Comparison of ENCODE assay signal across 8 cellular contexts in genomic region chr11:10303558-10304363, GRCh38. TPM values are rescaled to one million over a fixed set of nuclear protein-coding genes. Genes with fewer than 3 reads are reported as not detected.
A peak's percentile ranks its signal among the peaks of the same experiment; 100 is the strongest.
DNase-seq lines count a peak whose midpoint lies in the region; ATAC-seq and TF ChIP-seq lines count a peak whose summit lies in the region.

No MANE protein-coding gene starts in this region.

- no peaks in the 10 kb centered on the region for H3K36me3 Mint-ChIP-seq in CD4-positive, CD25-positive, alpha-beta regulatory T cell

- peaks cover 0 to 4% (median 0%) of the 10 kb centered on the region in 7 donors for H3K9me3 Mint-ChIP-seq in CD4-positive, CD25-positive, alpha-beta regulatory T cell

- H3K27me3 ChIP-seq in CD4-positive, CD25-positive, alpha-beta regulatory T cell (ENCODE audit: control insufficient read depth, insufficient read depth, low read length): peaks cover 32% of the 10 kb centered on the region
- H3K27me3 ChIP-seq in HL-60 (ENCODE audit: insufficient read depth, poor library complexity, severe bottlenecking) (no peaks in the 10 kb centered on the region), RWPE2 (ENCODE audit: insufficient read depth, poor library complexity, severe bottlenecking) (no peaks in the 10 kb centered on the region), layer of hippocampus (ENCODE audit: control insufficient read depth, insufficient read depth, low read length) (no peaks in the 10 kb centered on the region)

- no peaks in the 10 kb centered on the region for H3K36me3 ChIP-seq in CD4-positive, CD25-positive, alpha-beta regulatory T cell (ENCODE audit: control insufficient read depth, insufficient read depth, low read length)
- peaks cover 16% of the 10 kb centered on the region for H3K36me3 ChIP-seq in RWPE2 (ENCODE audit: low read depth)

- TF ChIP-seq CTCF in HL-60 (IDR thresholded peaks at IDR 0.05; ENCODE audit: insufficient read depth, low read length) (no peak), RWPE2 (IDR thresholded peaks at IDR 0.05; ENCODE audit: poor library complexity, severe bottlenecking) (no peak), cardiac fibroblast (IDR thresholded peaks at IDR 0.05; ENCODE audit: low read depth, low read length) (no peak)

- peak overlapping the region; percentile 97 to 99 (median 98) for H3K4me3 Mint-ChIP-seq in CD4-positive, CD25-positive, alpha-beta regulatory T cell

- no peaks in the 10 kb centered on the region for H3K9me3 ChIP-seq in CD4-positive, CD25-positive, alpha-beta regulatory T cell (ENCODE audit: control insufficient read depth in 2 of 2, low read length in 2 of 2)
- no peaks in the 10 kb centered on the region for H3K9me3 ChIP-seq in RWPE2 (ENCODE audit: severe bottlenecking)

- peaks cover 11 to 60% (median 27%) of the 10 kb centered on the region in 4 donors for H3K4me1 Mint-ChIP-seq in CD4-positive, CD25-positive, alpha-beta regulatory T cell

- peaks cover 79% of the 10 kb centered on the region for H3K27me3 Mint-ChIP-seq in CD4-positive, CD25-positive, alpha-beta regulatory T cell

- no peak for ATAC-seq in CD4-positive, CD25-positive, alpha-beta regulatory T cell (ENCODE audit: low read depth in 2 of 2)
- peak; percentile 30 for ATAC-seq in RWPE2 (ENCODE audit: low read depth)
- ATAC-seq in HG02981 (IDR thresholded peaks at IDR 0.05; ENCODE audit: unreplicated experiment): no peak

- no peak overlapping the region for H3K27ac ChIP-seq in CD4-positive, CD25-positive, alpha-beta regulatory T cell (ENCODE audit: insufficient read depth, low read length, poor library complexity, severe bottlenecking)
- peak overlapping the region; percentile 66 for H3K27ac ChIP-seq in HL-60 (replicated peaks)
- peak overlapping the region; percentile 96 for H3K27ac ChIP-seq in RWPE2 (ENCODE audit: poor library complexity, severe bottlenecking)
- H3K27ac ChIP-seq in layer of hippocampus (ENCODE audit: low read depth, low read length): peak overlapping the region; percentile 39

- DNase-seq in CD4-positive, CD25-positive, alpha-beta regulatory T cell: peak in 2 of 3 donors; percentile 33 to 34
- peak; percentile 63 to 70 for DNase-seq in HL-60 (ENCODE audit: low read depth in 1 of 2, low spot score in 1 of 2)
- peak; percentile 71 for DNase-seq in RWPE2 (ENCODE audit: low spot score)
- peak; percentile 40 to 85 for DNase-seq in cardiac fibroblast (ENCODE audit: low read depth in 2 of 2)
- peak; percentile 25 for DNase-seq in stimulated activated naive CD4-positive, alpha-beta T cell treated with Interleukin-2 at 50 U/mL for 16 hours (lab: John Stamatoyannopoulos, UW)
- no peak for DNase-seq in SHP77 treated with DMSO at 0.1 percent for 48 hours (lab: John Stamatoyannopoulos, UW)

- peaks cover 55% of the 10 kb centered on the region for H3K4me1 ChIP-seq in CD4-positive, CD25-positive, alpha-beta regulatory T cell (ENCODE audit: control insufficient read depth, insufficient read depth, low read length, poor library complexity, severe bottlenecking)
- H3K4me1 ChIP-seq in RWPE2 (ENCODE audit: insufficient read depth, poor library complexity, severe bottlenecking): peaks cover 19% of the 10 kb centered on the region

- peak overlapping the region; percentile 85 to 97 (median 90) for H3K27ac Mint-ChIP-seq in CD4-positive, CD25-positive, alpha-beta regulatory T cell

- H3K4me3 ChIP-seq in CD4-positive, CD25-positive, alpha-beta regulatory T cell (ENCODE audit: low read depth, low read length): peak overlapping the region; percentile 94
- peak overlapping the region; percentile 56 for H3K4me3 ChIP-seq in HL-60 (replicated peaks; ENCODE audit: insufficient read depth, low read length)
- H3K4me3 ChIP-seq in RWPE2 (ENCODE audit: severe bottlenecking): peak overlapping the region; percentile 72
- peak overlapping the region; percentile 89 to 98 for H3K4me3 ChIP-seq in cardiac fibroblast (replicated peaks in 1 of 2; ENCODE audit: low read depth in 2 of 2, low read length in 2 of 2)

RNA-seq across cellular contexts. Expression of gene ADM, which starts 1.1 kb away (rescaled TPM):
- 0.39 TPM for total RNA-seq in CD4-positive, CD25-positive, alpha-beta regulatory T cell
- not detected for polyA plus RNA-seq in CD4-positive, CD25-positive, alpha-beta regulatory T cell

RNA-seq across cellular contexts. Expression of gene SBF2, which starts 9.7 kb away (rescaled TPM):
- total RNA-seq in CD4-positive, CD25-positive, alpha-beta regulatory T cell: 5.5 TPM
- polyA plus RNA-seq in CD4-positive, CD25-positive, alpha-beta regulatory T cell: 1 to 10 TPM; 1.1 to 2.1 (median 1.7) TPM
